9 cellular contexts compared by ENCODE assay signal in genomic region chr17:68383443-68384321, GRCh38.
DNase-seq lines count a peak whose midpoint lies in the region; ATAC-seq, FAIRE-seq and TF ChIP-seq lines count a peak whose summit lies in the region.
"Had no signal": no experiment of that assay in that cellular context is flagged by ENCODE, and none has a peak within 500 bp of the region (broad histone marks: within the 10 kb centered on the region; RNA-seq: fewer than 3 reads in every experiment).

No MANE protein-coding gene starts in this region.

- peak overlapping the region; percentile 17; the same call in 1 of the 3 replicates for H3K4me2 ChIP-seq in A549

- CTCF ChIA-PET in A549 (lab: Yijun Ruan, JAX), result interaction anchor here (1.0 to 2.1 kb wide), 4 partner anchors 15 to 121 kb away, joined by 3 to 20 read pairs (median 8); no protein-coding TSS in a partner anchor

- in situ Hi-C loops in astrocyte of the cerebellum (cut with HindIII; ENCODE audit: low sequenced_read_pairs), result no loop called here

- H3K9me3 ChIP-seq in A549 (no peaks in the 10 kb centered on the region), liver (ENCODE audit: control insufficient read depth in 4 of 4, low read length in 3 of 4) (no peaks in the 10 kb centered on the region), ascending aorta (no peaks in the 10 kb centered on the region)

- H3K4me1 ChIP-seq in A549 (peaks cover 47% of the 10 kb centered on the region), liver (ENCODE audit: control insufficient read depth in 4 of 4, insufficient read depth in 4 of 4, low read length in 3 of 4) (peaks cover 9 to 60% (median 48%) of the 10 kb centered on the region in 4 donors), ascending aorta (peaks cover 5 to 9% of the 10 kb centered on the region in 2 donors)

- no peak for TF ChIP-seq POLR2A in A549 (IDR thresholded peaks at IDR 0.05; ENCODE audit: low read length)

- no peaks in the 10 kb centered on the region for H3K27me3 ChIP-seq in liver (ENCODE audit: control insufficient read depth in 4 of 4, insufficient read depth in 4 of 4, low read length in 3 of 4)
- H3K27me3 ChIP-seq in ascending aorta, result no peaks in the 10 kb centered on the region

- no peak overlapping the region for H3K4me3 ChIP-seq in A549
- H3K4me3 ChIP-seq in astrocyte of the cerebellum (ENCODE audit: low read depth, low read length), result no peak overlapping the region
- H3K4me3 ChIP-seq in liver (ENCODE audit: low read depth in 1 of 3, low read length in 3 of 3), result no peak overlapping the region
- H3K4me3 ChIP-seq in ascending aorta, result no peak overlapping the region

- peak overlapping the region; percentile 38 to 50; a peak in 4 of 6 replicates for H3K27ac ChIP-seq in A549
- H3K27ac ChIP-seq in liver (ENCODE audit: low read depth in 1 of 2, low read length in 2 of 2), result peak overlapping the region; percentile 47 to 61
- no peak overlapping the region for H3K27ac ChIP-seq in ascending aorta

- FAIRE-seq in A549 (lab: Jason Lieb, UNC), result no peak

- POLR2A ChIA-PET in A549 (lab: Yijun Ruan, JAX), result no interaction called here

- H3K36me3 ChIP-seq in liver (ENCODE audit: control insufficient read depth in 4 of 4, insufficient read depth in 3 of 4, low read depth in 1 of 4, low read length in 3 of 4) (no peaks in the 10 kb centered on the region), ascending aorta (no peaks in the 10 kb centered on the region)

- ATAC-seq in A549, result peak in 1 of 2 experiments; percentile 5; a peak in 2 of 6 replicates
- no peak for ATAC-seq in GM21447 (IDR thresholded peaks at IDR 0.05; ENCODE audit: unreplicated experiment)
- no peak for ATAC-seq in GM19397 (IDR thresholded peaks at IDR 0.05; ENCODE audit: unreplicated experiment)

- no peak for TF ChIP-seq EP300 in A549 (IDR thresholded peaks at IDR 0.05)

- DNase-seq in A549 (ENCODE audit: low read depth in 1 of 2, low spot score in 1 of 2) (peak in 1 of 2 experiments; percentile 50), HS-5 (ENCODE audit: low read depth) (peak; percentile 80), astrocyte of the cerebellum (ENCODE audit: low read depth) (peak; percentile 84), ascending aorta (ENCODE audit: low spot score in 2 of 2) (no peak)
- no peak for DNase-seq in effector CD8-positive, alpha-beta T cell (lab: John Stamatoyannopoulos, UW)
- DNase-seq: aorta had no signal

- TF ChIP-seq RAD21 in A549 (conservative IDR thresholded peaks at IDR 0.05 in 1 of 2, IDR thresholded peaks at IDR 0.05 in 1 of 2), result no peak
- no peak for TF ChIP-seq RAD21 in liver (IDR thresholded peaks at IDR 0.05)

- intact Hi-C loops in ascending aorta (cut with DNase I), result no loop called here

- WGBS in A549 (ENCODE audit: missing lambda C conversion rate), result 60% methylated on average over 16 of the region's 16 CpGs
- WGBS in liver, result 47% methylated on average over 16 of the region's 16 CpGs

- TF ChIP-seq CTCF in A549 (IDR thresholded peaks at IDR 0.05), result no peak
- no peak for TF ChIP-seq CTCF in astrocyte of the cerebellum (IDR thresholded peaks at IDR 0.05; ENCODE audit: low read depth, low read length, missing control alignments)
- TF ChIP-seq CTCF in liver (IDR thresholded peaks at IDR 0.05; ENCODE audit: low read depth, low read length, missing input control), result no peak
- TF ChIP-seq CTCF in ascending aorta (IDR thresholded peaks at IDR 0.05), result no peak

- no peak overlapping the region for H3K9ac ChIP-seq in liver (ENCODE audit: low read depth in 1 of 2, low read length in 2 of 2)

TF ChIP-seq in A549, 52 proteins besides CTCF, POLR2A, EP300 and RAD21:
- TF ChIP-seq PHF8 (IDR thresholded peaks at IDR 0.05; ENCODE audit: borderline replicate concordance, low read depth) (no peak), TFCP2L1 (CRISPR knock-in tag; IDR thresholded peaks at IDR 0.05) (peak; percentile 65; the same call in 1 of the 2 replicates), ZSCAN20 (CRISPR knock-in tag; IDR thresholded peaks at IDR 0.05) (0 out of 2 replicates have a peak, but pooled peaks have one; percentile 51), GATA3 (IDR thresholded peaks at IDR 0.05; ENCODE audit: borderline replicate concordance) (no peak), MAX (IDR thresholded peaks at IDR 0.05) (peak; percentile 78), HOXB5 (CRISPR knock-in tag; IDR thresholded peaks at IDR 0.05) (peak; percentile 66; the same call in 1 of the 2 replicates), NR3C1 (IDR thresholded peaks at IDR 0.05) (no peak), ZNF302 (CRISPR knock-in tag; IDR thresholded peaks at IDR 0.05) (peak; percentile 77; the same call in 1 of the 2 replicates), USF2 (IDR thresholded peaks at IDR 0.05) (no peak), SREBF2 (IDR thresholded peaks at IDR 0.05) (no peak), NFE2L2 (conservative IDR thresholded peaks at IDR 0.05; ENCODE audit: low read length) (no peak), MAFK (IDR thresholded peaks at IDR 0.05; ENCODE audit: partially characterized antibody) (no peak), FOSL2 (IDR thresholded peaks at IDR 0.05) (no peak), FOSL2 (CRISPR knock-in tag; IDR thresholded peaks at IDR 0.05) (peak; percentile 49; the same call in 1 of the 2 replicates), ATOH8 (CRISPR knock-in tag; IDR thresholded peaks at IDR 0.05; ENCODE audit: low read depth) (peak; percentile 59; the same call in 1 of the 2 replicates), FOSB (CRISPR knock-in tag; IDR thresholded peaks at IDR 0.05) (peak; percentile 35; the same call in 1 of the 2 replicates)

TF ChIP-seq in liver, 16 proteins besides CTCF, POLR2A, EP300 and RAD21:
- TF ChIP-seq GABPA (IDR thresholded peaks at IDR 0.05 in 1 of 2, conservative IDR thresholded peaks at IDR 0.05 in 1 of 2), result peak in 1 of 2 donors; percentile 20
- peak; percentile 95 for TF ChIP-seq NR2F2 (IDR thresholded peaks at IDR 0.05)
- peak; percentile 61 to 72 for TF ChIP-seq RXRA (IDR thresholded peaks at IDR 0.05)
- no peak for TF ChIP-seq ZBTB33 (IDR thresholded peaks at IDR 0.05)
- peak; percentile 15 for TF ChIP-seq FOXA2 (IDR thresholded peaks at IDR 0.05)
- peak; percentile 36 for TF ChIP-seq HNF4G (IDR thresholded peaks at IDR 0.05)
- peak; percentile 57 for TF ChIP-seq ATF3 (IDR thresholded peaks at IDR 0.05)
- TF ChIP-seq HNF4A (conservative IDR thresholded peaks at IDR 0.05), result peak; percentile 77 to 79
- TF ChIP-seq TAF1 (conservative IDR thresholded peaks at IDR 0.05), result no peak
- TF ChIP-seq MAX (IDR thresholded peaks at IDR 0.05), result peak; percentile 95
- peak; percentile 43 for TF ChIP-seq YY1 (IDR thresholded peaks at IDR 0.05)
- TF ChIP-seq REST (IDR thresholded peaks at IDR 0.05), result no peak
- peak; percentile 81 for TF ChIP-seq JUND (IDR thresholded peaks at IDR 0.05)
- no peak for TF ChIP-seq EGR1 (IDR thresholded peaks at IDR 0.05; ENCODE audit: low read depth in 2 of 2)
- peak; percentile 63 for TF ChIP-seq SP1 (IDR thresholded peaks at IDR 0.05)

Comparison
In these comparisons a context has a peak if more than half of its experiments do, and no peak if none do; other contexts are left out.
1. DNase-seq: peak in HS-5 (single experiment) and astrocyte of the cerebellum (single experiment); none in effector CD8-positive, alpha-beta T cell (single experiment) and ascending aorta (0 of 2).
2. H3K27ac ChIP-seq: peak in A549 (2 of 2) and liver (2 of 2); none in ascending aorta (0 of 2).